In genomic region chr2:218687400-218688060, GRCh38 we compare ENCODE assay signal across 8 cellular contexts. TPM values are rescaled to one million over a fixed set of nuclear protein-coding genes. Genes with fewer than 3 reads are reported as not detected.
DNase-seq lines count a peak whose midpoint lies in the region; ATAC-seq, FAIRE-seq and TF ChIP-seq lines count a peak whose summit lies in the region.
"Not testable (repeated sequence)": the region's sequence is repeated elsewhere in the genome, so short reads cannot be mapped to it uniquely, and the experiment has no call there.

No MANE protein-coding gene starts in this region.

- not testable (repeated sequence) for H3K27ac Mint-ChIP-seq in activated CD8-positive, alpha-beta T cell treated with anti-CD3 and anti-CD28 coated beads for 36 hours

- not testable (repeated sequence) for H3K27me3 ChIP-seq in endothelial cell of umbilical vein (ENCODE audit: control insufficient read depth in 2 of 2, insufficient read depth in 2 of 2, low read length in 2 of 2); small intestine (ENCODE audit: control insufficient read depth in 2 of 2, insufficient read depth in 2 of 2, low read length in 2 of 2)

- TF ChIP-seq POLR2A in endothelial cell of umbilical vein (IDR thresholded peaks at IDR 0.05; ENCODE audit: low read depth, low read length): not testable (repeated sequence)

- not testable (repeated sequence) for H3K4me3 Mint-ChIP-seq in activated CD8-positive, alpha-beta T cell treated with anti-CD3 and anti-CD28 coated beads for 36 hours

- H3K9ac ChIP-seq in endothelial cell of umbilical vein (replicated peaks; ENCODE audit: extremely low read depth, insufficient read depth, low read length): not testable (repeated sequence)

- FAIRE-seq in endothelial cell of umbilical vein (lab: Jason Lieb, UNC): peak; percentile 96
- not testable (repeated sequence) for FAIRE-seq in small intestine (lab: Jason Lieb, UNC)

- DNase-seq in Ammon's horn (ENCODE audit: low spot score) (peak; percentile 89), GM19238 (ENCODE audit: insufficient read length, low spot score) (peak; percentile 16), NCI-H1092 (lab: John Stamatoyannopoulos, UW) (peak; percentile 1), OCI-M1 (lab: John Stamatoyannopoulos, UW) (peak; percentile 87), endothelial cell of umbilical vein (ENCODE audit: low read depth, low spot score) (peak; percentile 82), kidney tubule cell (ENCODE audit: low spot score) (peak; percentile 79), small intestine (peak; percentile 84)
- DNase-seq in activated CD8-positive, alpha-beta T cell treated with anti-CD3 and anti-CD28 coated beads for 36 hours: peak; percentile 50

- dilution Hi-C loops in endothelial cell of umbilical vein (cut with MboI; ENCODE audit: extremely low pct_ligation_motif_present, low sequenced_read_pairs): not testable (repeated sequence)

- not testable (repeated sequence) for H2AFZ ChIP-seq in endothelial cell of umbilical vein (ENCODE audit: low read depth, low read length)

- not testable (repeated sequence) for H3K4me2 ChIP-seq in endothelial cell of umbilical vein (ENCODE audit: insufficient read depth, low read length)

- CTCF ChIA-PET in activated CD8-positive, alpha-beta T cell treated with anti-CD3 and anti-CD28 coated beads for 36 hours (lab: Charles Lee): interaction anchor here (0.7 to 2.2 kb wide), 16 partner anchors 10 to 160 kb away, joined by 3 to 19 read pairs (median 5); partner anchors contain the start of genes BCS1L, RNF25, STK36 and TTLL4
- CTCF ChIA-PET in endothelial cell of umbilical vein (lab: Charles Lee): interaction anchor here (0.7 to 2.8 kb wide), 31 partner anchors 9 to 416 kb away, joined by 3 to 120 read pairs (median 4); partner anchors contain the start of genes BCS1L, CYP27A1, RNF25 and STK36

- not testable (repeated sequence) for H3K9me1 ChIP-seq in endothelial cell of umbilical vein (replicated peaks; ENCODE audit: control insufficient read depth, extremely low read depth, insufficient read depth, low read length)

- not testable (repeated sequence) for H3K4me1 Mint-ChIP-seq in activated CD8-positive, alpha-beta T cell treated with anti-CD3 and anti-CD28 coated beads for 36 hours (ENCODE audit: low read depth)

- intact Hi-C loops in activated CD8-positive, alpha-beta T cell treated with anti-CD3 and anti-CD28 coated beads for 36 hours (cut with micrococcal nuclease): not testable (repeated sequence)
- intact Hi-C loops in endothelial cell of umbilical vein (cut with micrococcal nuclease): loop anchor here (1.0 kb wide), 3 partner anchors 28 to 281 kb away; partner anchors contain the start of genes BCS1L and ZNF142

- POLR2A ChIA-PET in activated CD8-positive, alpha-beta T cell treated with anti-CD3 and anti-CD28 coated beads for 36 hours (lab: Charles Lee): interaction anchor here (1.2 kb wide), 1 partner anchor 53 kb away, joined by 3 read pairs; no protein-coding TSS in a partner anchor
- POLR2A ChIA-PET in endothelial cell of umbilical vein (lab: Charles Lee): interaction anchor here (1.3 kb wide), 1 partner anchor 15 kb away, joined by 5 read pairs; the partner anchor contains the start of genes RNF25 and STK36

- not testable (repeated sequence) for H3K27ac ChIP-seq in endothelial cell of umbilical vein (ENCODE audit: insufficient read depth, low read depth, low read length); small intestine (ENCODE audit: low read depth in 1 of 2, low read length in 1 of 2)

- not testable (repeated sequence) for H3K4me3 ChIP-seq in endothelial cell of umbilical vein (replicated peaks in 1 of 3; ENCODE audit: insufficient read depth in 1 of 3, low read depth in 1 of 3, low read length in 3 of 3); small intestine (ENCODE audit: low read depth in 1 of 2, low read length in 2 of 2)

- not testable (repeated sequence) for H3K27me3 Mint-ChIP-seq in activated CD8-positive, alpha-beta T cell treated with anti-CD3 and anti-CD28 coated beads for 36 hours

- not testable (repeated sequence) for H3K36me3 Mint-ChIP-seq in activated CD8-positive, alpha-beta T cell treated with anti-CD3 and anti-CD28 coated beads for 36 hours (ENCODE audit: low read depth)

- TF ChIP-seq CTCF in activated CD8-positive, alpha-beta T cell treated with anti-CD3 and anti-CD28 coated beads for 36 hours (IDR thresholded peaks at IDR 0.05): peak; percentile 47
- TF ChIP-seq CTCF in endothelial cell of umbilical vein (IDR thresholded peaks at IDR 0.05; ENCODE audit: extremely low read depth in 1 of 2, insufficient read depth in 1 of 2, low read depth in 1 of 2, low read length in 2 of 2): peak; percentile 71 to 82

- peaks cover 5 to 11% of the 10 kb centered on the region in 2 experiments for H3K36me3 ChIP-seq in endothelial cell of umbilical vein (ENCODE audit: control insufficient read depth in 2 of 2, extremely low read depth in 1 of 2, insufficient read depth in 2 of 2, low read length in 2 of 2)
- H3K36me3 ChIP-seq in small intestine (ENCODE audit: control insufficient read depth in 2 of 2, insufficient read depth in 2 of 2, low read length in 2 of 2): not testable (repeated sequence)

- H4K20me1 ChIP-seq in endothelial cell of umbilical vein (replicated peaks; ENCODE audit: control insufficient read depth, extremely low read depth, insufficient read depth, low read length): not testable (repeated sequence)

- ATAC-seq in activated CD8-positive, alpha-beta T cell treated with anti-CD3 and anti-CD28 coated beads for 36 hours: peak; percentile 85

- H3K79me2 ChIP-seq in endothelial cell of umbilical vein (ENCODE audit: control insufficient read depth, insufficient read depth, low read length): not testable (repeated sequence)

- not testable (repeated sequence) for H3K4me1 ChIP-seq in endothelial cell of umbilical vein (ENCODE audit: control insufficient read depth, extremely low read depth, insufficient read depth, low read length); small intestine (ENCODE audit: control insufficient read depth in 2 of 2, insufficient read depth in 1 of 2, low read depth in 1 of 2, low read length in 1 of 2)

- not testable (repeated sequence) for BruUV-seq in endothelial cell of umbilical vein (replicated peaks; lab: Mats Ljungman, UMichigan)

- WGBS in small intestine, 3 donors: 20 to 30% (median 24%) methylated on average over 5 of the region's 5 CpGs

- H3K9me3 Mint-ChIP-seq in activated CD8-positive, alpha-beta T cell treated with anti-CD3 and anti-CD28 coated beads for 36 hours: not testable (repeated sequence)

- H3K9me3 ChIP-seq in endothelial cell of umbilical vein (replicated peaks; ENCODE audit: control insufficient read depth, insufficient read depth, low read length); small intestine (ENCODE audit: control insufficient read depth, low read depth): not testable (repeated sequence)

RNA-seq across cellular contexts. Expression of gene STK36, which starts 15.6 kb away (rescaled TPM):
- total RNA-seq in activated CD8-positive, alpha-beta T cell treated with anti-CD3 and anti-CD28 coated beads for 36 hours: 10 to 100 TPM; 11.6 to 14.9 TPM
- total RNA-seq in endothelial cell of umbilical vein: 34.9 and 40.9 TPM in 2 replicates
- polyA plus RNA-seq in endothelial cell of umbilical vein (65.2 and 67.4 TPM in 2 replicates), small intestine (10 to 100 TPM in 2 of 3 donors, 1 to 10 TPM in 1; 9.7 to 18.1 (median 11.7) TPM)
- polyA plus RNA-seq in endothelial cell of umbilical vein (2011; cell fraction: cytosol; rRNA removed): 12.7 and 17.1 TPM in 2 replicates
- polyA plus RNA-seq in endothelial cell of umbilical vein (2011; cell fraction: nucleus; rRNA removed): 393 and 442 TPM in 2 replicates
- 22.6 and 43.0 TPM in 2 replicates for polyA plus RNA-seq in endothelial cell of umbilical vein (2012)
- polyA minus RNA-seq in endothelial cell of umbilical vein: 68.0 and 72.7 TPM in 2 replicates
- 6.5 TPM for polyA minus RNA-seq in endothelial cell of umbilical vein (2011; cell fraction: cytosol; rRNA and poly(A)+ RNA removed)
- 62.1 and 106 TPM in 2 replicates for polyA minus RNA-seq in endothelial cell of umbilical vein (2011; cell fraction: nucleus; rRNA and poly(A)+ RNA removed)

RNA-seq across cellular contexts. Expression of gene RNF25, which starts 15.7 kb away (rescaled TPM):
- total RNA-seq in activated CD8-positive, alpha-beta T cell treated with anti-CD3 and anti-CD28 coated beads for 36 hours: 10 to 100 TPM; 14.7 to 17.0 TPM
- 38.2 and 39.1 TPM in 2 replicates for total RNA-seq in endothelial cell of umbilical vein
- polyA plus RNA-seq in endothelial cell of umbilical vein: 54.7 and 61.1 TPM in 2 replicates
- 67.3 and 69.1 TPM in 2 replicates for polyA plus RNA-seq in endothelial cell of umbilical vein (2011; cell fraction: cytosol; rRNA removed)
- 54.8 and 60.0 TPM in 2 replicates for polyA plus RNA-seq in endothelial cell of umbilical vein (2011; cell fraction: nucleus; rRNA removed)
- 33.9 and 41.6 TPM in 2 replicates for polyA plus RNA-seq in endothelial cell of umbilical vein (2012)
- 67.1 and 82.5 TPM in 2 replicates for polyA minus RNA-seq in endothelial cell of umbilical vein
- 15.6 TPM for polyA minus RNA-seq in endothelial cell of umbilical vein (2011; cell fraction: cytosol; rRNA and poly(A)+ RNA removed)
- polyA minus RNA-seq in endothelial cell of umbilical vein (2011; cell fraction: nucleus; rRNA and poly(A)+ RNA removed): 11.4 and 17.1 TPM in 2 replicates
- polyA plus RNA-seq in small intestine: 10 to 100 TPM; 15.1 to 19.8 (median 17.7) TPM

RNA-seq across cellular contexts. Expression of gene TTLL4, which starts 23.1 kb away (rescaled TPM):
- 10 to 100 TPM; 32.2 to 36.6 TPM for total RNA-seq in activated CD8-positive, alpha-beta T cell treated with anti-CD3 and anti-CD28 coated beads for 36 hours
- 41.0 and 45.0 TPM in 2 replicates for total RNA-seq in endothelial cell of umbilical vein
- polyA plus RNA-seq in endothelial cell of umbilical vein (26.7 and 30.5 TPM in 2 replicates), small intestine (10 to 100 TPM in 2 of 3 donors, 1 to 10 TPM in 1; 8.6 to 14.1 (median 11.0) TPM)
- polyA plus RNA-seq in endothelial cell of umbilical vein (2011; cell fraction: cytosol; rRNA removed): 19.0 and 20.9 TPM in 2 replicates
- polyA plus RNA-seq in endothelial cell of umbilical vein (2011; cell fraction: nucleus; rRNA removed): 111 and 129 TPM in 2 replicates
- 21.1 and 27.4 TPM in 2 replicates for polyA plus RNA-seq in endothelial cell of umbilical vein (2012)
- polyA minus RNA-seq in endothelial cell of umbilical vein: 50.6 and 67.4 TPM in 2 replicates
- 24.3 TPM for polyA minus RNA-seq in endothelial cell of umbilical vein (2011; cell fraction: cytosol; rRNA and poly(A)+ RNA removed)
- 48.7 and 78.5 TPM in 2 replicates for polyA minus RNA-seq in endothelial cell of umbilical vein (2011; cell fraction: nucleus; rRNA and poly(A)+ RNA removed)

RNA-seq across cellular contexts. Expression of gene BCS1L, which starts 28.0 kb away (rescaled TPM):
- 10 to 100 TPM; 69.6 to 76.3 TPM for total RNA-seq in activated CD8-positive, alpha-beta T cell treated with anti-CD3 and anti-CD28 coated beads for 36 hours
- total RNA-seq in endothelial cell of umbilical vein: 43.0 and 57.4 TPM in 2 replicates
- polyA plus RNA-seq in endothelial cell of umbilical vein (70.3 and 82.1 TPM in 2 replicates), small intestine (10 to 100 TPM; 18.9 to 42.7 (median 25.2) TPM)
- polyA plus RNA-seq in endothelial cell of umbilical vein (2011; cell fraction: cytosol; rRNA removed): 56.4 and 64.2 TPM in 2 replicates
- polyA plus RNA-seq in endothelial cell of umbilical vein (2011; cell fraction: nucleus; rRNA removed): 182 and 228 TPM in 2 replicates
- polyA plus RNA-seq in endothelial cell of umbilical vein (2012): 55.9 and 58.7 TPM in 2 replicates
- polyA minus RNA-seq in endothelial cell of umbilical vein: 32.0 and 48.0 TPM in 2 replicates
- 18.0 TPM for polyA minus RNA-seq in endothelial cell of umbilical vein (2011; cell fraction: cytosol; rRNA and poly(A)+ RNA removed)
- 19.5 and 25.9 TPM in 2 replicates for polyA minus RNA-seq in endothelial cell of umbilical vein (2011; cell fraction: nucleus; rRNA and poly(A)+ RNA removed)

RNA-seq across cellular contexts. Expression of gene ZNF142, which starts 28.1 kb away (rescaled TPM):
- total RNA-seq in activated CD8-positive, alpha-beta T cell treated with anti-CD3 and anti-CD28 coated beads for 36 hours: 10 to 100 TPM; 30.4 to 33.7 TPM
- total RNA-seq in endothelial cell of umbilical vein: 31.4 and 34.5 TPM in 2 replicates
- polyA plus RNA-seq in endothelial cell of umbilical vein (14.5 and 16.0 TPM in 2 replicates), small intestine (1 to 10 TPM; 3.0 to 6.9 (median 3.4) TPM)
- polyA plus RNA-seq in endothelial cell of umbilical vein (2011; cell fraction: cytosol; rRNA removed): 9.3 and 11.0 TPM in 2 replicates
- 33.9 and 39.9 TPM in 2 replicates for polyA plus RNA-seq in endothelial cell of umbilical vein (2011; cell fraction: nucleus; rRNA removed)
- 18.5 and 19.0 TPM in 2 replicates for polyA plus RNA-seq in endothelial cell of umbilical vein (2012)
- polyA minus RNA-seq in endothelial cell of umbilical vein: 20.6 and 24.7 TPM in 2 replicates
- polyA minus RNA-seq in endothelial cell of umbilical vein (2011; cell fraction: cytosol; rRNA and poly(A)+ RNA removed): 15.7 TPM
- 28.6 and 35.4 TPM in 2 replicates for polyA minus RNA-seq in endothelial cell of umbilical vein (2011; cell fraction: nucleus; rRNA and poly(A)+ RNA removed)

Comparison
In these comparisons a context has a peak if more than half of its experiments do, and no peak if none do; other contexts are left out.
1. DNase-seq: peak in every context shown above with its lines; median percentile 89 in Ammon's horn; 87 in OCI-M1; 84 in small intestine; 82 in endothelial cell of umbilical vein; 79 in kidney tubule cell; 50 in activated CD8-positive, alpha-beta T cell treated with anti-CD3 and anti-CD28 coated beads for 36 hours; 16 in GM19238; 1 in NCI-H1092.